ENCODE assay signal across 19 cellular contexts in the genomic region with DNA sequence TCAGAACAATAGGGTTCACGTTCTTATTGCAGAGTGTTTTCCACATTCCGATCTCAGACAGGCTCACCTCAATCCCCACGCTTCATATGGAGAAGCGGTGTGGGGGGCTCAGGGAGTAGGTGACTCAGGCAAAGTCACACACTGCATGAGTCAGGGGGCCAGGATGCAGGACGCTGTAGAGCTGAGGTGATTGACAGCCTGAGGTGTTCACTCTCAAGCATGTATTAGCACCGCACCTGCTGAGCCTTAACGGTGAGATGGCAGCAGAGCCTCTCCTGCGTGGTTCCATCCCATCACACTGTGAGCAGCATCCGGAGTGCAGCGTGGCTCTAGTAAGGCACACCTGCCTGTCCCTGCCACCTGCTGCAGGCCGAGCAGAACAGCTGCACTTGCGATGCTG.
DNase-seq lines count a peak whose midpoint lies in the region; ATAC-seq lines count a peak whose summit lies in the region.
"Had no signal": no experiment of that assay in that cellular context is flagged by ENCODE, and none has a peak within 500 bp of the region (broad histone marks: within the 10 kb centered on the region; RNA-seq: fewer than 3 reads in every experiment).

No MANE protein-coding gene starts in this region.

- ATAC-seq in GM21723 (IDR thresholded peaks at IDR 0.05; ENCODE audit: unreplicated experiment), result no peak
- ATAC-seq: HCT116, Panc1, T-cell had no signal

- DNase-seq in DMS153 (lab: John Stamatoyannopoulos, UW) (peak; percentile 84), DMS153 treated with DMSO at 0.1 percent for 48 hours (lab: John Stamatoyannopoulos, UW; ENCODE audit: unreplicated experiment) (no peak), Daoy (ENCODE audit: low read depth) (peak; percentile 35), NCI-H345 (lab: John Stamatoyannopoulos, UW) (peak; percentile 75), islet precursor cell (peak; percentile 31), KG1 (lab: John Stamatoyannopoulos, UW) (no peak), C1 segment of cervical spinal cord (lab: John Stamatoyannopoulos, UW) (no peak)
- DNase-seq: ACHN; Caco-2; CD4-positive, alpha-beta memory T cell; DMS 273 treated with DMSO at 0.1 percent for 48 hours; NCI-H1092 treated with DMSO at 0.1 percent for 48 hours; NCI-H2029; NCI-H69; NK-92 treated with Interleukin-12 subunit alpha and Interleukin-12 subunit beta, amount 100 ng/mL, for 24 hours; T-cell had no signal

Comparison
In these comparisons a context has a peak if more than half of its experiments do, and no peak if none do; other contexts are left out.
1. DNase-seq: peak in DMS153 (single experiment), Daoy (single experiment), NCI-H345 (single experiment) and islet precursor cell (single experiment); none in DMS153 treated with DMSO at 0.1 percent for 48 hours (single experiment), KG1 (single experiment) and C1 segment of cervical spinal cord (0 of 14).